In the genomic region with DNA sequence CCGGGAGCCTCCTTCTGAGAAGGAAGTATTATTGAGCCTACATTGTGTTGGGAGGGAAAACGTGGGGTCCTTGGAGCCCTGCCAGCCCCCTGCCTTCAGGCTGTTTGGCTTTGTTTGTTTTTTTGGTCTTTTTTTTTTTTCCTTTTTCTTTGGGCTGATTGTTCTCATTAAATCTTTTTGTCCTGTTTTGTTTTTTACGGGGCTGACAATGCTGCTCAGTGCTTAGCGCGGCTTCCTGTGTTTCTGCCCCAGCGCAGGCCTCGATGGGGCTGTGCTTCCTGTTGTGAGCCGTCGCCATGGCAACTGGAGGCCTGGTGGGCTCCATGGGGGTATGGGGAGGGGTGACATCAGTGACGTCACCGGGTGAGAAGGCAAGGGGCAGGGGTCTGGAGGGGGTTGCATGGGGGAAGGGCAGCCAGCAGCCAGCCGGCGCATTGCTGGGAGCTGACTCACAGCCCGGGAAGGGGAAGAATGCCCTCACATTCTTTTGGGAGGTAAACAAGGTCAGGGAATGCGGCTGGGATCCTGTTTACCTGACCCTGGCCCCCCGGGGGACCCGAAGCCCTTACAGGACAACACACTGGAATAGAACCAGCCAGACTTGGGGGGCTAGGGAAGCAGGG, we compare ENCODE assay signal across 1 cellular context.
TF ChIP-seq lines count a peak whose summit lies in the region.

No MANE protein-coding gene starts in this region.

TF ChIP-seq in SK-N-SH treated with all-trans-retinoic acid at 6 μM for 48 hours, 23 proteins besides CTCF, POLR2A, EP300 and RAD21 (continued from another document):
- TF ChIP-seq, protein P1, sequence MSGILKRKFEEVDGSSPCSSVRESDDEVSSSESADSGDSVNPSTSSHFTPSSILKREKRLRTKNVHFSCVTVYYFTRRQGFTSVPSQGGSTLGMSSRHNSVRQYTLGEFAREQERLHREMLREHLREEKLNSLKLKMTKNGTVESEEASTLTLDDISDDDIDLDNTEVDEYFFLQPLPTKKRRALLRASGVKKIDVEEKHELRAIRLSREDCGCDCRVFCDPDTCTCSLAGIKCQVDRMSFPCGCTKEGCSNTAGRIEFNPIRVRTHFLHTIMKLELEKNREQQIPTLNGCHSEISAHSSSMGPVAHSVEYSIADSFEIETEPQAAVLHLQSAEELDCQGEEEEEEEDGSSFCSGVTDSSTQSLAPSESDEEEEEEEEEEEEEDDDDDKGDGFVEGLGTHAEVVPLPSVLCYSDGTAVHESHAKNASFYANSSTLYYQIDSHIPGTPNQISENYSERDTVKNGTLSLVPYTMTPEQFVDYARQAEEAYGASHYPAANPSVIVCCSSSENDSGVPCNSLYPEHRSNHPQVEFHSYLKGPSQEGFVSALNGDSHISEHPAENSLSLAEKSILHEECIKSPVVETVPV (CRISPR knock-in tag; IDR thresholded peaks at IDR 0.05): no peak
- TF ChIP-seq ESRRG (CRISPR knock-in tag; IDR thresholded peaks at IDR 0.05): no peak
- TF ChIP-seq ZNF70 (CRISPR knock-in tag; IDR thresholded peaks at IDR 0.05): no peak
- TF ChIP-seq BACH2 (CRISPR knock-in tag; IDR thresholded peaks at IDR 0.05; ENCODE audit: borderline replicate concordance): no peak
